ENCODE assay signal across 8 cellular contexts in genomic region chr7:151168022-151168786, GRCh38. TPM values are rescaled to one million over a fixed set of nuclear protein-coding genes. Genes with fewer than 3 reads are reported as not detected.
DNase-seq lines count a peak whose midpoint lies in the region; ATAC-seq and TF ChIP-seq lines count a peak whose summit lies in the region.

No MANE protein-coding gene starts in this region.

- intact Hi-C loops in head of caudate nucleus (cut with DNase I), result no loop called here
- intact Hi-C loops in sciatic nerve (cut with DNase I), result no loop called here

- peak; percentile 53 for ATAC-seq in GM21390 (IDR thresholded peaks at IDR 0.05; ENCODE audit: unreplicated experiment)
- ATAC-seq in activated T-helper 17 cell treated with anti-CD3 and anti-CD28 coated beads, Interleukin-2, amount 50 U/mL, for 72 hours (replicated peaks), result peak; percentile 89
- peak; percentile 58 for ATAC-seq in sciatic nerve
- no peak for ATAC-seq in HG02571 (IDR thresholded peaks at IDR 0.05; ENCODE audit: unreplicated experiment)

- H3K4me3 ChIP-seq in AG09309 (ENCODE audit: control insufficient read depth, low read depth, low read length), result no peak overlapping the region

- H3K4me3 Mint-ChIP-seq in activated T-helper 17 cell treated with anti-CD3 and anti-CD28 coated beads, Interleukin-2, amount 50 U/mL, for 72 hours, result peak overlapping the region; percentile 59

- DNase-seq in AG09309 (ENCODE audit: low read depth), result no peak
- peak; percentile 15 to 50 for DNase-seq in NOMO-1 (lab: John Stamatoyannopoulos, UW; ENCODE audit: unreplicated experiment in 2 of 2)
- DNase-seq in head of caudate nucleus, result peak in 27 of 42 donors; percentile 28 to 75 (median 43)
- peak; percentile 52 for DNase-seq in sciatic nerve (ENCODE audit: low spot score)
- no peak for DNase-seq in SHP77 treated with DMSO at 0.1 percent for 48 hours (lab: John Stamatoyannopoulos, UW)

- no peak overlapping the region for H3K27ac Mint-ChIP-seq in activated T-helper 17 cell treated with anti-CD3 and anti-CD28 coated beads, Interleukin-2, amount 50 U/mL, for 72 hours

- H3K36me3 Mint-ChIP-seq in activated T-helper 17 cell treated with anti-CD3 and anti-CD28 coated beads, Interleukin-2, amount 50 U/mL, for 72 hours (ENCODE audit: low read depth), result no peaks in the 10 kb centered on the region

- peaks cover 33% of the 10 kb centered on the region for H3K27me3 Mint-ChIP-seq in activated T-helper 17 cell treated with anti-CD3 and anti-CD28 coated beads, Interleukin-2, amount 50 U/mL, for 72 hours

- H3K4me1 Mint-ChIP-seq in activated T-helper 17 cell treated with anti-CD3 and anti-CD28 coated beads, Interleukin-2, amount 50 U/mL, for 72 hours, result peaks cover 14% of the 10 kb centered on the region

- peak; percentile 25 for TF ChIP-seq CTCF in AG09309 (IDR thresholded peaks at IDR 0.05; ENCODE audit: control insufficient read depth, insufficient read depth, low read depth, low read length, missing control alignments)

- no peaks in the 10 kb centered on the region for H3K9me3 Mint-ChIP-seq in activated T-helper 17 cell treated with anti-CD3 and anti-CD28 coated beads, Interleukin-2, amount 50 U/mL, for 72 hours

RNA-seq across cellular contexts. Expression of gene GBX1, which starts 0.7 kb away (rescaled TPM):
- total RNA-seq in activated T-helper 17 cell treated with anti-CD3 and anti-CD28 coated beads, Interleukin-2, amount 50 U/mL, for 72 hours, result 1 to 10 TPM in 1 of 2 donors, not detected in 1; 1.2 TPM
- total RNA-seq in sciatic nerve, result not detected

RNA-seq across cellular contexts. Expression of gene ASB10, which starts 18.8 kb away (rescaled TPM):
- not detected for total RNA-seq in activated T-helper 17 cell treated with anti-CD3 and anti-CD28 coated beads, Interleukin-2, amount 50 U/mL, for 72 hours
- total RNA-seq in sciatic nerve, result not detected

RNA-seq across cellular contexts. Expression of gene H2BK1, which starts 42.1 kb away (rescaled TPM):
- total RNA-seq in activated T-helper 17 cell treated with anti-CD3 and anti-CD28 coated beads, Interleukin-2, amount 50 U/mL, for 72 hours, result 1 to 10 TPM in 1 of 2 donors, not detected in 1; 1.2 TPM
- not detected for total RNA-seq in sciatic nerve

RNA-seq across cellular contexts. Expression of gene ABCF2, which starts 58.8 kb away (rescaled TPM):
- total RNA-seq in activated T-helper 17 cell treated with anti-CD3 and anti-CD28 coated beads, Interleukin-2, amount 50 U/mL, for 72 hours, result 10 to 100 TPM; 26.9 to 55.2 TPM
- total RNA-seq in sciatic nerve, result 20.8 TPM

Comparison
In these comparisons a context has a peak if more than half of its experiments do, and no peak if none do; other contexts are left out.
1. DNase-seq: peak in NOMO-1 (2 of 2), head of caudate nucleus (27 of 42) and sciatic nerve (single experiment); none in AG09309 (single experiment) and SHP77 treated with DMSO at 0.1 percent for 48 hours (single experiment).